ENCODE assay signal across 8 cellular contexts in the genomic region with DNA sequence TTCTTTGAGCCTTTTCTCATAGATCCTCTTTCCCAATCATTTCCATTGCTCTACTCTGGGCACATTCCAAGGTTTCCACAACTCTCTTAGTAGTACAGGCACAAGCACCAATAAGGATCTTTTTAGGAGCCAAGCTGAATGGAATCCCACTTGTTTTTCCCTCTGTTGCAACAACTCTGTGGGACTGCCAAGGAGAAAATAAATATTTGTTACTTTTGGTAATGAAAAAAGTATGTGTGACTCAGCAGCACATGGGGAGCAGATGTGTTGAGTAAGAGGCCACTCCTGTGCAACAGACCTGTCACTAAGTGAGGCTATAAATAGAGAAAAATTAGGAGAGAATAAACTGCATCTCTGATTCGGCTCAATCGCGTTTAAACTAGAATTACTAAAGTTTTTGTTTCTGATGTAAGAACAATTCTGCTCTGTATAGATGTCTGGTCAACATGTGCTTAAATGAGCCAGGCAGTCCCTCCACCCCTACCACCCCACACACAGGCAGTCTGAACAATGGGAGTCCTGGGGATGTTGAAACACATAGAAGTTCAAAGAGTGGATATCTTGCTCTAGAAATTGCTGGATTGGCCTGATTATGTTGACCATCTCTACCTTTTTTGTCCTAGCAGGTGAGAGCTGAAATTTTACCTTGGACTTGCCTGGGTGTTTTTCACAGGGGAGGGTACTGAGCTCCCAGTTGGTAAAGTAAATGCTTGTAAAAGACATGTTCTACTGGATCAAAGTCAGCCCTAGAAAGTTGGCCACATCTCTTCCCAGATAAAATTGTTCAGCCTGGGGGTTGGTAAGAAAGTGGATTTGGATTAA.
A peak's percentile ranks its signal among the peaks of the same experiment; 100 is the strongest.
DNase-seq lines count a peak whose midpoint lies in the region; ATAC-seq and TF ChIP-seq lines count a peak whose summit lies in the region.
"Had no signal": no experiment of that assay in that cellular context is flagged by ENCODE, and none has a peak within 500 bp of the region (broad histone marks: within the 10 kb centered on the region; RNA-seq: fewer than 3 reads in every experiment).

No MANE protein-coding gene starts in this region.

- intact Hi-C loops in IMR-90 (cut with micrococcal nuclease) (no loop called here), transverse colon (cut with DNase I; ENCODE audit: low total_unique reads) (no loop called here)

- H3K9me1 ChIP-seq in IMR-90 (ENCODE audit: insufficient read depth, low read length) = no peaks in the 10 kb centered on the region

- POLR2A ChIA-PET in IMR-90 (lab: Charles Lee; ENCODE audit: unreplicated experiment) = no interaction called here

- no TSS peak for BruUV-seq in IMR-90 (replicated peaks; lab: Mats Ljungman, UMichigan)

- no peak overlapping the region for H2BK5ac ChIP-seq in IMR-90 (ENCODE audit: low read depth, low read length, poor library complexity, severe bottlenecking)

- no CpG with 5 or more reads among the region's 3 CpGs for WGBS in IMR-90 (ENCODE audit: extremely low coverage in 2 of 2, insufficient read length in 1 of 2), 2 experiments
- WGBS in transverse colon (ENCODE audit: low coverage in 1 of 2), 2 donors = 67 to 78% methylated on average over 3 of the region's 3 CpGs

- peak; percentile 60 for DNase-seq in IMR-90
- peak; percentile 96 for DNase-seq in astrocyte of the spinal cord (ENCODE audit: low read depth, low spot score)
- DNase-seq in kidney glomerular epithelial cell (lab: John Stamatoyannopoulos, UW) = peak; percentile 91
- DNase-seq in transverse colon = peak; percentile 14
- DNase-seq: activated naive CD4-positive, alpha-beta T cell treated with Interleukin-2 at 50 U/mL for 16 hours had no signal

- no peak overlapping the region for H3K27ac ChIP-seq in IMR-90 (ENCODE audit: insufficient read depth, low read length)
- peak overlapping the region in 3 of 4 donors; percentile 37 to 56 (median 44) for H3K27ac ChIP-seq in transverse colon

- H3K4me1 ChIP-seq in IMR-90 (ENCODE audit: control insufficient read depth, insufficient read depth, low read length) (no peaks in the 10 kb centered on the region; the same call in 1 of the 2 replicates), transverse colon (peaks cover 0 to 40% (median 6%) of the 10 kb centered on the region in 4 donors)

- no peak overlapping the region for H3K23ac ChIP-seq in IMR-90 (ENCODE audit: low read depth, low read length)

- dilution Hi-C loops in IMR-90 (cut with HindIII; ENCODE audit: low sequenced_read_pairs, unreplicated experiment) = no loop called here

- ATAC-seq in IMR-90 (ENCODE audit: low read depth) (peak; percentile 80), GM19351 (IDR thresholded peaks at IDR 0.05; ENCODE audit: unreplicated experiment) (no peak), GM19328 (IDR thresholded peaks at IDR 0.05; ENCODE audit: unreplicated experiment) (no peak), HG02588 (IDR thresholded peaks at IDR 0.05; ENCODE audit: unreplicated experiment) (no peak)

- no peak overlapping the region for H2AK9ac ChIP-seq in IMR-90 (replicated peaks; ENCODE audit: low read depth, low read length, poor library complexity)

- in situ Hi-C loops in IMR-90 (cut with MboI; ENCODE audit: low sequenced_read_pairs) (no loop called here), astrocyte of the spinal cord (cut with HindIII; ENCODE audit: low sequenced_read_pairs) (no loop called here), transverse colon (cut with MboI; ENCODE audit: low pct_ligation_motif_present in 1 of 4, low pct_unique_long_range_greater_than_20kb in 1 of 4, low sequenced_read_pairs in 3 of 4) (no loop called here)

- no peaks in the 10 kb centered on the region for H3K27me3 ChIP-seq in IMR-90 (ENCODE audit: control insufficient read depth, insufficient read depth, low read length)
- H3K27me3 ChIP-seq in transverse colon = no peaks in the 10 kb centered on the region

- H2AFZ ChIP-seq in IMR-90 (replicated peaks; ENCODE audit: low read length, poor library complexity) = no peak overlapping the region

- TF ChIP-seq RAD21 in IMR-90 (IDR thresholded peaks at IDR 0.05; ENCODE audit: low read length) = no peak

- H3K79me1 ChIP-seq in IMR-90 (ENCODE audit: low read depth in 1 of 2, low read length in 2 of 2) = no peaks in the 10 kb centered on the region

- no peak overlapping the region for H4K91ac ChIP-seq in IMR-90 (ENCODE audit: insufficient read depth, low read depth, low read length)

- H2BK120ac ChIP-seq in IMR-90 (ENCODE audit: low read depth, low read length) = no peak overlapping the region

- H3K36me3 ChIP-seq in IMR-90 (ENCODE audit: control insufficient read depth, insufficient read depth, low read length) = no peaks in the 10 kb centered on the region
- no peaks in the 10 kb centered on the region for H3K36me3 ChIP-seq in transverse colon

- no peak overlapping the region for H3K4me3 ChIP-seq in IMR-90 (ENCODE audit: insufficient read depth, low read depth, low read length)
- no peak overlapping the region for H3K4me3 ChIP-seq in astrocyte of the spinal cord (ENCODE audit: low read depth, low read length)
- no peak overlapping the region for H3K4me3 ChIP-seq in transverse colon

- H4K5ac ChIP-seq in IMR-90 (ENCODE audit: low read depth, low read length) = no peak overlapping the region

- CTCF ChIA-PET in IMR-90 (lab: Yijun Ruan, JAX) = no interaction called here

- H3K14ac ChIP-seq in IMR-90 (replicated peaks; ENCODE audit: low read depth, low read length) = no peak overlapping the region

- no peak overlapping the region for H3K4ac ChIP-seq in IMR-90 (ENCODE audit: low read depth, low read length)

- H3K56ac ChIP-seq in IMR-90 (ENCODE audit: extremely low read depth, insufficient read depth, low read length) = no peak overlapping the region

- H3K9me3 ChIP-seq in IMR-90 (ENCODE audit: control insufficient read depth, insufficient read depth, low read length) (peaks cover 4% of the 10 kb centered on the region; the same call in 1 of the 2 replicates), transverse colon (no peaks in the 10 kb centered on the region)

- no peak overlapping the region for H4K8ac ChIP-seq in IMR-90 (ENCODE audit: low read depth in 2 of 2, low read length in 2 of 2)

- H4K20me1 ChIP-seq in IMR-90 (ENCODE audit: insufficient read depth, low read length) = no peaks in the 10 kb centered on the region

- H2AK5ac ChIP-seq in IMR-90 (ENCODE audit: low read depth, low read length) = no peak overlapping the region

- TF ChIP-seq EP300 in transverse colon (IDR thresholded peaks at IDR 0.05; ENCODE audit: low read depth) = no peak

- no peak overlapping the region for H3K9ac ChIP-seq in IMR-90 (ENCODE audit: low read depth, low read length)

- no peak overlapping the region; the same call in 1 of the 2 replicates for H3K18ac ChIP-seq in IMR-90 (ENCODE audit: low read depth, low read length)

- TF ChIP-seq POLR2A in IMR-90 (IDR thresholded peaks at IDR 0.05; ENCODE audit: low read depth, low read length) = no peak
- no peak for TF ChIP-seq POLR2A in transverse colon (IDR thresholded peaks at IDR 0.05)

- TF ChIP-seq CTCF in IMR-90 (conservative IDR thresholded peaks at IDR 0.05; ENCODE audit: low read depth, low read length) (no peak), astrocyte of the spinal cord (IDR thresholded peaks at IDR 0.05; ENCODE audit: low read depth, low read length) (no peak), transverse colon (IDR thresholded peaks at IDR 0.05) (no peak)

- H2BK20ac ChIP-seq in IMR-90 (ENCODE audit: low read depth, low read length) = no peak overlapping the region

- H2BK15ac ChIP-seq in IMR-90 (ENCODE audit: low read depth, low read length) = no peak overlapping the region

- peak overlapping the region; percentile 10; the same call in 1 of the 2 replicates for H3K4me2 ChIP-seq in IMR-90 (ENCODE audit: low read depth, low read length)

TF ChIP-seq in IMR-90, 13 proteins besides CTCF, POLR2A, EP300 and RAD21:
- TF ChIP-seq FOS (IDR thresholded peaks at IDR 0.05; ENCODE audit: low read depth, low read length) = no peak
- peak; percentile 15; the same call in 1 of the 2 replicates for TF ChIP-seq CEBPB (IDR thresholded peaks at IDR 0.05; ENCODE audit: low read depth, low read length)

Comparison
In these comparisons a context has a peak if more than half of its experiments do, and no peak if none do; other contexts are left out.
1. DNase-seq: peak in every context shown above with its lines; median percentile 96 in astrocyte of the spinal cord; 91 in kidney glomerular epithelial cell; 60 in IMR-90; 14 in transverse colon.